Comparison of ENCODE assay signal across 25 cellular contexts in genomic region chr7:93392984-93393383, GRCh38.
"Had no signal": no experiment of that assay in that cellular context is flagged by ENCODE, and none has a peak within 500 bp of the region (broad histone marks: within the 10 kb centered on the region; RNA-seq: fewer than 3 reads in every experiment).

No MANE protein-coding gene starts in this region.

- ATAC-seq: HepG2 had no signal

- H3K4me1 ChIP-seq: SJSA1 had no signal

- H3K9me3 ChIP-seq: MG63, SJSA1 had no signal

- H3K36me3 ChIP-seq: MG63, SJSA1 had no signal

- H3K27ac ChIP-seq: SJSA1, SK-N-MC had no signal

- H3K4me3 ChIP-seq: MG63, SJSA1, SK-N-MC had no signal

- FAIRE-seq: HepG2, RCC 7860 had no signal

- DNase-seq: IMR-90, Karpas-422, KG1, MG63, NCI-H1092, NCI-H1105 treated with DMSO at 0.1 percent for 48 hours, NCI-H1417 treated with DMSO at 0.1 percent for 48 hours, NCI-H146, NCI-H187, NCI-H2029, NCI-H2081 treated with DMSO at 0.1 percent for 48 hours, NCI-H2171, NCI-H226, NCI-H446, NCI-H510A, NCI-H524 treated with DMSO at 0.1 percent for 48 hours, NCI-H69, NCI-H774, Right ventricle myocardium superior, RPMI8226, SIG-M5 had no signal

- H3K27me3 ChIP-seq: MG63 had no signal
